In the genomic region with DNA sequence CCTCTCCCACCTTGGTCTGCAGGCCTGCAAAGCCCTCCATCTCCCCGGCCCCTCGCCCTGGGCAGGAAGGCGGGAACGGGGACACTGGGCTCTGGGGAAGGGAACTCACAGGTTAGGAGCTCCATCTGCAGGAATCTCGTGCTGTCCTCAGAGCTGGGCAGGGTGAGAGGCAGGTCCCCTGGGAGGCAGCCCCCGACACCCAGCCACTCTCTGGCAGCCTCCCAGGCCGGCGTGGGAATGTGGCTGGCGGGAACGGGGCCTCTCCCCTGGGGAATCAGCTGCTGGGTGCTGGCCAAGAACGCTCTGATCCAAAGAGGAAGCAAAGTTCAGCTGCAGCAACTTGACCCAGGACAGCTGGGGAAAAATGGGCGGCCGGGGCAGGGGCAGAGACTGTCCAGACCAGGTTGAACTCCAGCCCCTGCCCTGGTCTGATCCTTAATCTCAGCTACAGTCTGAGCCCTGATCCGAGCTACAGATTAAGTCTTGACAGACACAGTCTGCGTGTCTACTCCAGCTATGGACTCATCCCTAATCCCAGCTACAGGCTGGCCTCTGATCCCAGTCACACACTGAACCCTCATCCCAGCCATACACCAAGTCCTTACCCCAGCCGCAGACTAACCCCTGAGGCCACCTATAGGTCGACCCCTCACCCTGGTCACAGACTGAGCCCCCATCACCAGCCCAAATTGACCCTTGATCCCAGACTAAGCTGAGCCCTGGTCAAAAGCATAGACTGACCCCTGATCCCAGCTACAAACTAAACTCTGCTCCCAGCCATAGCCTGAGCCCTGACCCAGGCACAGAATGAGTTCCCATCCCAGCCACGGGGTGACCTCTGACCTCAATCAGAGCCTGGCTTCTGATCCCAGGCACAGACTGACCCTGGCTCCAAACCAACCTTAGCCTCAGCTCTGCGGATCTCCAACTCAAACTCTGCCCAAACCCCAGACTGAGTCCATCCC, we compare ENCODE assay signal across 8 cellular contexts. TPM values are rescaled to one million over a fixed set of nuclear protein-coding genes. Genes with fewer than 3 reads are reported as not detected.
A peak's percentile ranks its signal among the peaks of the same experiment; 100 is the strongest.
DNase-seq lines count a peak whose midpoint lies in the region; ATAC-seq and TF ChIP-seq lines count a peak whose summit lies in the region.

No MANE protein-coding gene starts in this region.

- H3K27ac Mint-ChIP-seq in activated naive CD4-positive, alpha-beta T cell treated with anti-CD3 and anti-CD28 coated beads for 36 hours = no peak overlapping the region

- H3K9me3 Mint-ChIP-seq in activated naive CD4-positive, alpha-beta T cell treated with anti-CD3 and anti-CD28 coated beads for 36 hours = no peaks in the 10 kb centered on the region

- H3K4me3 Mint-ChIP-seq in activated naive CD4-positive, alpha-beta T cell treated with anti-CD3 and anti-CD28 coated beads for 36 hours = no peak overlapping the region

- intact Hi-C loops in activated naive CD4-positive, alpha-beta T cell treated with anti-CD3 and anti-CD28 coated beads for 36 hours (cut with micrococcal nuclease) = no loop called here
- intact Hi-C loops in cardiac septum (cut with DNase I) = no loop called here
- intact Hi-C loops in sigmoid colon (cut with DNase I) = loop anchor here (5.0 kb wide), 1 partner anchor 83 kb away; no protein-coding TSS in a partner anchor

- no peaks in the 10 kb centered on the region for H3K9me3 ChIP-seq in sigmoid colon

- H3K27ac ChIP-seq in sigmoid colon = peak overlapping the region in 3 of 4 donors; percentile 20 to 41 (median 30)

- peak; percentile 24 for DNase-seq in activated naive CD4-positive, alpha-beta T cell treated with anti-CD3 and anti-CD28 coated beads for 36 hours
- DNase-seq in activated naive CD4-positive, alpha-beta T cell (lab: John Stamatoyannopoulos, UW) = no peak
- DNase-seq in SW480 (ENCODE audit: low spot score) = peak; percentile 64
- peak; percentile 87 for DNase-seq in cardiac septum (ENCODE audit: low spot score)
- peak; percentile 88 for DNase-seq in sigmoid colon
- DNase-seq in T1000 (lab: John Stamatoyannopoulos, UW) = no peak
- DNase-seq in activated gamma-delta T cell treated with Interleukin-2 at 50 U/mL for 16 hours = no peak

- no peak overlapping the region for H3K4me3 ChIP-seq in sigmoid colon

- no peaks in the 10 kb centered on the region for H3K36me3 Mint-ChIP-seq in activated naive CD4-positive, alpha-beta T cell treated with anti-CD3 and anti-CD28 coated beads for 36 hours (ENCODE audit: low read depth)

- TF ChIP-seq EP300 in sigmoid colon (IDR thresholded peaks at IDR 0.05) = no peak

- CTCF ChIA-PET in activated naive CD4-positive, alpha-beta T cell treated with anti-CD3 and anti-CD28 coated beads for 36 hours (lab: Charles Lee) = interaction anchor here (8.2 kb wide), 1 partner anchor 138 kb away, joined by 88 read pairs; no protein-coding TSS in a partner anchor

- no peaks in the 10 kb centered on the region for H3K4me1 Mint-ChIP-seq in activated naive CD4-positive, alpha-beta T cell treated with anti-CD3 and anti-CD28 coated beads for 36 hours (ENCODE audit: low read depth)

- peaks cover 7% of the 10 kb centered on the region for H3K27me3 Mint-ChIP-seq in activated naive CD4-positive, alpha-beta T cell treated with anti-CD3 and anti-CD28 coated beads for 36 hours (ENCODE audit: low read depth)

- H3K36me3 ChIP-seq in sigmoid colon = no peaks in the 10 kb centered on the region

- no peak for TF ChIP-seq POLR2A in sigmoid colon (IDR thresholded peaks at IDR 0.05)

- no peaks in the 10 kb centered on the region for H3K27me3 ChIP-seq in sigmoid colon

- 8 to 33% methylated on average over 19 of the region's 19 CpGs for WGBS in sigmoid colon, 2 donors

- H3K4me1 ChIP-seq in sigmoid colon = peaks cover 0 to 29% (median 25%) of the 10 kb centered on the region in 4 donors

- no peak for ATAC-seq in GM21381 (IDR thresholded peaks at IDR 0.05; ENCODE audit: unreplicated experiment)

- TF ChIP-seq CTCF in sigmoid colon (IDR thresholded peaks at IDR 0.05) = peak; percentile 32 to 57 (median 54)

RNA-seq across cellular contexts. Expression of a gene that starts 37.3 kb away (rescaled TPM):
- total RNA-seq in activated naive CD4-positive, alpha-beta T cell treated with anti-CD3 and anti-CD28 coated beads for 36 hours = under 1 TPM; 0.25 to 0.52 TPM
- total RNA-seq in cardiac septum (85.3 TPM), sigmoid colon (10 to 100 TPM; 31.0 to 75.6 (median 46.0) TPM)
- 10 to 100 TPM in 2 of 3 donors, 1 to 10 TPM in 1; 6.0 to 43.5 (median 27.6) TPM for polyA plus RNA-seq in sigmoid colon

Comparison
In these comparisons a context has a peak if more than half of its experiments do, and no peak if none do; other contexts are left out.
1. DNase-seq: peak in activated naive CD4-positive, alpha-beta T cell treated with anti-CD3 and anti-CD28 coated beads for 36 hours (single experiment), SW480 (single experiment), cardiac septum (single experiment) and sigmoid colon (single experiment); none in activated naive CD4-positive, alpha-beta T cell (0 of 4), T1000 (single experiment) and activated gamma-delta T cell treated with Interleukin-2 at 50 U/mL for 16 hours (single experiment).
2. RNA of a gene that starts 37.3 kb away (total RNA-seq): 85.3 TPM in cardiac septum (single experiment) and 31.0 to 75.6 TPM in sigmoid colon; 0.25 to 0.52 TPM in activated naive CD4-positive, alpha-beta T cell treated with anti-CD3 and anti-CD28 coated beads for 36 hours; every median in the first group is over 10 times any median in the second.